Comparison of ENCODE assay signal across 1 cellular context in genomic region chr4:108717386-108717785, GRCh38.
TF ChIP-seq lines count a peak whose summit lies in the region.

No MANE protein-coding gene starts in this region.

TF ChIP-seq in GM23338, 12 proteins besides CTCF, POLR2A, EP300 and RAD21:
- TF ChIP-seq, protein P1, sequence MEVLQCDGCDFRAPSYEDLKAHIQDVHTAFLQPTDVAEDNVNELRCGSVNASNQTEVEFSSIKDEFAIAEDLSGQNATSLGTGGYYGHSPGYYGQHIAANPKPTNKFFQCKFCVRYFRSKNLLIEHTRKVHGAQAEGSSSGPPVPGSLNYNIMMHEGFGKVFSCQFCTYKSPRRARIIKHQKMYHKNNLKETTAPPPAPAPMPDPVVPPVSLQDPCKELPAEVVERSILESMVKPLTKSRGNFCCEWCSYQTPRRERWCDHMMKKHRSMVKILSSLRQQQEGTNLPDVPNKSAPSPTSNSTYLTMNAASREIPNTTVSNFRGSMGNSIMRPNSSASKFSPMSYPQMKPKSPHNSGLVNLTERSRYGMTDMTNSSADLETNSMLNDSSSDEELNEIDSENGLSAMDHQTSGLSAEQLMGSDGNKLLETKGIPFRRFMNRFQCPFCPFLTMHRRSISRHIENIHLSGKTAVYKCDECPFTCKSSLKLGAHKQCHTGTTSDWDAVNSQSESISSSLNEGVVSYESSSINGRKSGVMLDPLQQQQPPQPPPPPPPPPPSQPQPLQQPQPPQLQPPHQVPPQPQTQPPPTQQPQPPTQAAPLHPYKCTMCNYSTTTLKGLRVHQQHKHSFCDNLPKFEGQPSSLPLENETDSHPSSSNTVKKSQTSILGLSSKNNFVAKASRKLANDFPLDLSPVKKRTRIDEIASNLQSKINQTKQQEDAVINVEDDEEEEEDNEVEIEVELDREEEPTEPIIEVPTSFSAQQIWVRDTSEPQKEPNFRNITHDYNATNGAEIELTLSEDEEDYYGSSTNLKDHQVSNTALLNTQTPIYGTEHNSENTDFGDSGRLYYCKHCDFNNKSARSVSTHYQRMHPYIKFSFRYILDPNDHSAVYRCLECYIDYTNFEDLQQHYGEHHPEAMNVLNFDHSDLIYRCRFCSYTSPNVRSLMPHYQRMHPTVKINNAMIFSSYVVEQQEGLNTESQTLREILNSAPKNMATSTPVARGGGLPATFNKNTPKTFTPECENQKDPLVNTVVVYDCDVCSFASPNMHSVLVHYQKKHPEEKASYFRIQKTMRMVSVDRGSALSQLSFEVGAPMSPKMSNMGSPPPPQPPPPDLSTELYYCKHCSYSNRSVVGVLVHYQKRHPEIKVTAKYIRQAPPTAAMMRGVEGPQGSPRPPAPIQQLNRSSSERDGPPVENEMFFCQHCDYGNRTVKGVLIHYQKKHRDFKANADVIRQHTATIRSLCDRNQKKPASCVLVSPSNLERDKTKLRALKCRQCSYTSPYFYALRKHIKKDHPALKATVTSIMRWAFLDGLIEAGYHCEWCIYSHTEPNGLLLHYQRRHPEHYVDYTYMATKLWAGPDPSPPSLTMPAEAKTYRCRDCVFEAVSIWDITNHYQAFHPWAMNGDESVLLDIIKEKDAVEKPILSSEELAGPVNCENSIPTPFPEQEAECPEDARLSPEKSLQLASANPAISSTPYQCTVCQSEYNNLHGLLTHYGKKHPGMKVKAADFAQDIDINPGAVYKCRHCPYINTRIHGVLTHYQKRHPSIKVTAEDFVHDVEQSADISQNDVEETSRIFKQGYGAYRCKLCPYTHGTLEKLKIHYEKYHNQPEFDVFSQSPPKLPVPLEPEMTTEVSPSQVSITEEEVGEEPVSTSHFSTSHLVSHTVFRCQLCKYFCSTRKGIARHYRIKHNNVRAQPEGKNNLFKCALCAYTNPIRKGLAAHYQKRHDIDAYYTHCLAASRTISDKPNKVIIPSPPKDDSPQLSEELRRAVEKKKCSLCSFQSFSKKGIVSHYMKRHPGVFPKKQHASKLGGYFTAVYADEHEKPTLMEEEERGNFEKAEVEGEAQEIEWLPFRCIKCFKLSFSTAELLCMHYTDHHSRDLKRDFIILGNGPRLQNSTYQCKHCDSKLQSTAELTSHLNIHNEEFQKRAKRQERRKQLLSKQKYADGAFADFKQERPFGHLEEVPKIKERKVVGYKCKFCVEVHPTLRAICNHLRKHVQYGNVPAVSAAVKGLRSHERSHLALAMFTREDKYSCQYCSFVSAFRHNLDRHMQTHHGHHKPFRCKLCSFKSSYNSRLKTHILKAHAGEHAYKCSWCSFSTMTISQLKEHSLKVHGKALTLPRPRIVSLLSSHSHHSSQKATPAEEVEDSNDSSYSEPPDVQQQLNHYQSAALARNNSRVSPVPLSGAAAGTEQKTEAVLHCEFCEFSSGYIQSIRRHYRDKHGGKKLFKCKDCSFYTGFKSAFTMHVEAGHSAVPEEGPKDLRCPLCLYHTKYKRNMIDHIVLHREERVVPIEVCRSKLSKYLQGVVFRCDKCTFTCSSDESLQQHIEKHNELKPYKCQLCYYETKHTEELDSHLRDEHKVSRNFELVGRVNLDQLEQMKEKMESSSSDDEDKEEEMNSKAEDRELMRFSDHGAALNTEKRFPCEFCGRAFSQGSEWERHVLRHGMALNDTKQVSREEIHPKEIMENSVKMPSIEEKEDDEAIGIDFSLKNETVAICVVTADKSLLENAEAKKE (CRISPR knock-in tag; IDR thresholded peaks at IDR 0.05), result no peak
- no peak for TF ChIP-seq NANOG (IDR thresholded peaks at IDR 0.05; ENCODE audit: borderline replicate concordance)
- no peak for TF ChIP-seq CREB1 (CRISPR knock-in tag; IDR thresholded peaks at IDR 0.05; ENCODE audit: low read depth)
- TF ChIP-seq STAT1 (IDR thresholded peaks at IDR 0.05; ENCODE audit: unreplicated experiment), result no peak
- no peak for TF ChIP-seq ZNF114 (CRISPR knock-in tag; IDR thresholded peaks at IDR 0.05)
- TF ChIP-seq EZH2phosphoT487 (IDR thresholded peaks at IDR 0.05; ENCODE audit: unreplicated experiment), result no peak
- TF ChIP-seq, protein P2, sequence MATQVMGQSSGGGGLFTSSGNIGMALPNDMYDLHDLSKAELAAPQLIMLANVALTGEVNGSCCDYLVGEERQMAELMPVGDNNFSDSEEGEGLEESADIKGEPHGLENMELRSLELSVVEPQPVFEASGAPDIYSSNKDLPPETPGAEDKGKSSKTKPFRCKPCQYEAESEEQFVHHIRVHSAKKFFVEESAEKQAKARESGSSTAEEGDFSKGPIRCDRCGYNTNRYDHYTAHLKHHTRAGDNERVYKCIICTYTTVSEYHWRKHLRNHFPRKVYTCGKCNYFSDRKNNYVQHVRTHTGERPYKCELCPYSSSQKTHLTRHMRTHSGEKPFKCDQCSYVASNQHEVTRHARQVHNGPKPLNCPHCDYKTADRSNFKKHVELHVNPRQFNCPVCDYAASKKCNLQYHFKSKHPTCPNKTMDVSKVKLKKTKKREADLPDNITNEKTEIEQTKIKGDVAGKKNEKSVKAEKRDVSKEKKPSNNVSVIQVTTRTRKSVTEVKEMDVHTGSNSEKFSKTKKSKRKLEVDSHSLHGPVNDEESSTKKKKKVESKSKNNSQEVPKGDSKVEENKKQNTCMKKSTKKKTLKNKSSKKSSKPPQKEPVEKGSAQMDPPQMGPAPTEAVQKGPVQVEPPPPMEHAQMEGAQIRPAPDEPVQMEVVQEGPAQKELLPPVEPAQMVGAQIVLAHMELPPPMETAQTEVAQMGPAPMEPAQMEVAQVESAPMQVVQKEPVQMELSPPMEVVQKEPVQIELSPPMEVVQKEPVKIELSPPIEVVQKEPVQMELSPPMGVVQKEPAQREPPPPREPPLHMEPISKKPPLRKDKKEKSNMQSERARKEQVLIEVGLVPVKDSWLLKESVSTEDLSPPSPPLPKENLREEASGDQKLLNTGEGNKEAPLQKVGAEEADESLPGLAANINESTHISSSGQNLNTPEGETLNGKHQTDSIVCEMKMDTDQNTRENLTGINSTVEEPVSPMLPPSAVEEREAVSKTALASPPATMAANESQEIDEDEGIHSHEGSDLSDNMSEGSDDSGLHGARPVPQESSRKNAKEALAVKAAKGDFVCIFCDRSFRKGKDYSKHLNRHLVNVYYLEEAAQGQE (IDR thresholded peaks at IDR 0.05; ENCODE audit: unreplicated experiment), result no peak
- no peak for TF ChIP-seq ZNF331 (CRISPR knock-in tag; IDR thresholded peaks at IDR 0.05; ENCODE audit: low read depth)
- TF ChIP-seq, protein P3, sequence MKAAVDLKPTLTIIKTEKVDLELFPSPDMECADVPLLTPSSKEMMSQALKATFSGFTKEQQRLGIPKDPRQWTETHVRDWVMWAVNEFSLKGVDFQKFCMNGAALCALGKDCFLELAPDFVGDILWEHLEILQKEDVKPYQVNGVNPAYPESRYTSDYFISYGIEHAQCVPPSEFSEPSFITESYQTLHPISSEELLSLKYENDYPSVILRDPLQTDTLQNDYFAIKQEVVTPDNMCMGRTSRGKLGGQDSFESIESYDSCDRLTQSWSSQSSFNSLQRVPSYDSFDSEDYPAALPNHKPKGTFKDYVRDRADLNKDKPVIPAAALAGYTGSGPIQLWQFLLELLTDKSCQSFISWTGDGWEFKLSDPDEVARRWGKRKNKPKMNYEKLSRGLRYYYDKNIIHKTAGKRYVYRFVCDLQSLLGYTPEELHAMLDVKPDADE (IDR thresholded peaks at IDR 0.05), result no peak
- no peak for TF ChIP-seq POLR2AphosphoS5 (IDR thresholded peaks at IDR 0.05; ENCODE audit: low read depth)
- no peak for TF ChIP-seq EZH2 (IDR thresholded peaks at IDR 0.05; ENCODE audit: low read depth, unreplicated experiment)
